ENCODE assay signal across 21 cellular contexts in genomic region chr3:182709306-182709705, GRCh38.
"Had no signal": no experiment of that assay in that cellular context is flagged by ENCODE, and none has a peak within 500 bp of the region (broad histone marks: within the 10 kb centered on the region; RNA-seq: fewer than 3 reads in every experiment).

No MANE protein-coding gene starts in this region.

- ATAC-seq: effector memory CD8-positive, alpha-beta T cell; gastrocnemius medialis; heart right ventricle; left cardiac atrium; left lung; left ventricle myocardium superior; lower lobe of right lung; naive thymus-derived CD4-positive, alpha-beta T cell had no signal

- H3K27me3 ChIP-seq: colonic mucosa, esophagus squamous epithelium, gastrocnemius medialis had no signal

- H3K27me3 Mint-ChIP-seq: dendritic cell treated with granulocyte-macrophage colony-stimulating factor and Interleukin-4, amounts not matched to agents 40 ng/mL and 50 ng/mL, for 4 days had no signal

- H3K27ac Mint-ChIP-seq: dendritic cell treated with granulocyte-macrophage colony-stimulating factor and Interleukin-4, amounts not matched to agents 40 ng/mL and 50 ng/mL, for 4 days; effector memory CD8-positive, alpha-beta T cell; endodermal cell; mesothelial cell of epicardium; naive thymus-derived CD4-positive, alpha-beta T cell had no signal

- H3K4me3 ChIP-seq: colonic mucosa, esophagus squamous epithelium, gastrocnemius medialis, heart right ventricle, left lung, lower lobe of right lung had no signal

- H3K36me3 ChIP-seq: colonic mucosa, esophagus squamous epithelium, gastrocnemius medialis, heart right ventricle, left lung, lower lobe of right lung had no signal

- H3K4me1 ChIP-seq: colonic mucosa, gastrocnemius medialis, left lung, lower lobe of right lung had no signal

- H3K9me3 ChIP-seq: colonic mucosa, esophagus squamous epithelium, gastrocnemius medialis, heart right ventricle, left lung, lower lobe of right lung had no signal

- H3K4me3 Mint-ChIP-seq: dendritic cell treated with granulocyte-macrophage colony-stimulating factor and Interleukin-4, amounts not matched to agents 40 ng/mL and 50 ng/mL, for 4 days; effector memory CD8-positive, alpha-beta T cell; endodermal cell; mesothelial cell of epicardium; naive thymus-derived CD4-positive, alpha-beta T cell had no signal

- DNase-seq: colonic mucosa; cortex of kidney; effector CD8-positive, alpha-beta T cell; effector memory CD8-positive, alpha-beta T cell; endodermal cell; esophagus squamous epithelium; foreskin fibroblast; foreskin melanocyte; gastrocnemius medialis; glutamatergic neuron; head of caudate nucleus; heart right ventricle; hippocampal formation; left cardiac atrium; left lung; left ventricle myocardium superior; lower lobe of right lung; mesenchymal stem cell; naive thymus-derived CD4-positive, alpha-beta T cell had no signal

- H3K36me3 Mint-ChIP-seq: mesothelial cell of epicardium; naive thymus-derived CD4-positive, alpha-beta T cell had no signal

- H3K27ac ChIP-seq: colonic mucosa, gastrocnemius medialis, heart right ventricle, left lung, lower lobe of right lung had no signal

- H3K9me3 Mint-ChIP-seq: dendritic cell treated with granulocyte-macrophage colony-stimulating factor and Interleukin-4, amounts not matched to agents 40 ng/mL and 50 ng/mL, for 4 days; effector memory CD8-positive, alpha-beta T cell; endodermal cell; mesothelial cell of epicardium; naive thymus-derived CD4-positive, alpha-beta T cell had no signal
